Comparison of ENCODE assay signal across 8 cellular contexts in genomic region chr12:29380536-29381523, GRCh38. TPM values are rescaled to one million over a fixed set of nuclear protein-coding genes. Genes with fewer than 3 reads are reported as not detected.
DNase-seq lines count a peak whose midpoint lies in the region; ATAC-seq, FAIRE-seq and TF ChIP-seq lines count a peak whose summit lies in the region.

Gene ERGIC2 (minus strand): TSS chr12:29381172. CDS start chr12:29371633, 9,539 bp downstream.

- H3K4me1 ChIP-seq in trophoblast cell (ENCODE audit: control insufficient read depth in 1 of 2, insufficient read depth in 2 of 2, low read length in 2 of 2), result no peaks in the 10 kb centered on the region
- peaks cover 0 to 26% (median 10%) of the 10 kb centered on the region in 4 donors for H3K4me1 ChIP-seq in transverse colon

- in situ Hi-C loops in transverse colon (cut with MboI; ENCODE audit: low pct_ligation_motif_present in 1 of 4, low pct_unique_long_range_greater_than_20kb in 1 of 4, low sequenced_read_pairs in 3 of 4), result no loop called here

- H4K91ac ChIP-seq in trophoblast cell (ENCODE audit: low read depth, low read length), result peak within 1 kb of the TSS; percentile 94

- peak; percentile 99 for ATAC-seq in HG02840 (IDR thresholded peaks at IDR 0.05; ENCODE audit: low FRiP score, unreplicated experiment)
- peak; percentile 88 to 96 (median 94) for ATAC-seq in T-cell (replicated peaks in 1 of 4)

- H2AK5ac ChIP-seq in trophoblast cell (ENCODE audit: low read length), result peak within 1 kb of the TSS; percentile 38

- H3K36me3 ChIP-seq in trophoblast cell (ENCODE audit: control insufficient read depth in 1 of 2, insufficient read depth in 2 of 2, low read length in 2 of 2), result no peaks in the 10 kb centered on the region
- H3K36me3 ChIP-seq in transverse colon, result no peaks in the 10 kb centered on the region

- H3K79me2 ChIP-seq in trophoblast cell (ENCODE audit: control insufficient read depth, insufficient read depth, low read length, poor library complexity), result peaks cover 4% of the 10 kb centered on the region

- no peaks in the 10 kb centered on the region for H3K27me3 Mint-ChIP-seq in T-cell

- TF ChIP-seq POLR2A in GM12891 (IDR thresholded peaks at IDR 0.05; ENCODE audit: low read depth, low read length) (peak; percentile 64), transverse colon (IDR thresholded peaks at IDR 0.05) (peak; percentile 74)

- H4K12ac ChIP-seq in trophoblast cell (ENCODE audit: low read depth, low read length), result peak within 1 kb of the TSS; percentile 90

- no peak within 1 kb of the TSS for H3K23ac ChIP-seq in trophoblast cell (ENCODE audit: low read length)

- peak within 1 kb of the TSS; percentile 95 to 98 for H3K27ac Mint-ChIP-seq in T-cell

- peak within 1 kb of the TSS; percentile 97 for H4K8ac ChIP-seq in trophoblast cell (ENCODE audit: low read depth, low read length)

- no peak for TF ChIP-seq EP300 in transverse colon (IDR thresholded peaks at IDR 0.05; ENCODE audit: low read depth)

- peak within 1 kb of the TSS; percentile 80 for H3K18ac ChIP-seq in trophoblast cell (ENCODE audit: low read length)

- peaks cover 12% of the 10 kb centered on the region for H3K36me3 Mint-ChIP-seq in T-cell

- POLR2A ChIA-PET in T-cell (lab: Charles Lee), result interaction anchor here (0.7 to 0.8 kb wide), 4 partner anchors 10 to 91 kb away, joined by 3 to 6 read pairs (median 3); no protein-coding TSS in a partner anchor

- DNase-seq in GM12891 (ENCODE audit: insufficient read length, low spot score), result peak; percentile 56
- DNase-seq in NCI-H1436 treated with DMSO at 0.1 percent for 48 hours (lab: John Stamatoyannopoulos, UW), result peak; percentile 97
- DNase-seq in T-cell, result peak; percentile 79 to 94 (median 90)
- DNase-seq in cardiac septum (ENCODE audit: low spot score), result peak; percentile 93
- DNase-seq in trophoblast cell, result peak; percentile 97 to 100
- peak; percentile 93 for DNase-seq in transverse colon

- no peaks in the 10 kb centered on the region for H3K9me3 Mint-ChIP-seq in T-cell

- H3K27ac ChIP-seq in adipose tissue (ENCODE audit: low read depth, low read length), result no peak within 1 kb of the TSS
- peak within 1 kb of the TSS; percentile 84 for H3K27ac ChIP-seq in trophoblast cell (ENCODE audit: low read depth, low read length)
- peak within 1 kb of the TSS; percentile 87 to 98 (median 94) for H3K27ac ChIP-seq in transverse colon

- intact Hi-C loops in cardiac septum (cut with DNase I), result loop anchor here (5.0 kb wide), 1 partner anchor 64 kb away; no protein-coding TSS in a partner anchor
- intact Hi-C loops in transverse colon (cut with DNase I; ENCODE audit: low total_unique reads), result no loop called here

- H2BK5ac ChIP-seq in trophoblast cell (ENCODE audit: low read depth, low read length, poor library complexity), result peak within 1 kb of the TSS; percentile 77

- H3K14ac ChIP-seq in trophoblast cell (ENCODE audit: low read length), result peak within 1 kb of the TSS; percentile 84

- peaks cover 5% of the 10 kb centered on the region for H3K79me1 ChIP-seq in trophoblast cell (ENCODE audit: low read length)

- peak within 1 kb of the TSS; percentile 97 for H3K9ac ChIP-seq in trophoblast cell (ENCODE audit: low read length)

- H3K27me3 ChIP-seq in trophoblast cell (ENCODE audit: insufficient read depth, low read length) (no peaks in the 10 kb centered on the region), transverse colon (no peaks in the 10 kb centered on the region)

- H3K4ac ChIP-seq in trophoblast cell (ENCODE audit: low read depth, low read length), result peak within 1 kb of the TSS; percentile 71

- H3K9me3 ChIP-seq in trophoblast cell (ENCODE audit: insufficient read depth, low read depth, low read length), result no peaks in the 10 kb centered on the region
- no peaks in the 10 kb centered on the region for H3K9me3 ChIP-seq in transverse colon

- CTCF ChIA-PET in T-cell (lab: Charles Lee), result interaction anchor here in 1 of 2 donors (0.9 kb wide), 2 partner anchors 40 to 1373 kb away, joined by 3 read pairs; no protein-coding TSS in a partner anchor

- peak within 1 kb of the TSS; percentile 79 for H2BK120ac ChIP-seq in trophoblast cell (ENCODE audit: insufficient read depth, low read length, poor library complexity)

- H2AFZ ChIP-seq in trophoblast cell (ENCODE audit: insufficient read depth, low read length, poor library complexity), result peak within 1 kb of the TSS; percentile 87

- no peak for TF ChIP-seq CTCF in transverse colon (IDR thresholded peaks at IDR 0.05)

- FAIRE-seq in GM12891 (lab: Jason Lieb, UNC), result peak; percentile 96

- H3K4me3 Mint-ChIP-seq in T-cell, result peak within 1 kb of the TSS; percentile 86 to 95 (median 92)

- peak within 1 kb of the TSS; percentile 86 for H3K4me2 ChIP-seq in trophoblast cell (ENCODE audit: low read length)

- WGBS in adipose tissue, 3 donors, result 0% methylated on average over 55 of the region's 55 CpGs
- no CpG with 5 or more reads among the region's 55 CpGs for WGBS in trophoblast cell (ENCODE audit: extremely low coverage, insufficient coverage, insufficient read length)
- WGBS in transverse colon (ENCODE audit: low coverage in 1 of 2), 2 donors, result 0 to 1% methylated on average over 23 to 55 of the region's 55 CpGs

- H2BK12ac ChIP-seq in trophoblast cell (ENCODE audit: low read length), result no peak within 1 kb of the TSS

- H3K4me1 Mint-ChIP-seq in T-cell, result peaks cover 33 to 62% (median 59%) of the 10 kb centered on the region in 3 donors

- peak within 1 kb of the TSS; percentile 90 for H3K4me3 ChIP-seq in trophoblast cell (ENCODE audit: low read depth, low read length)
- H3K4me3 ChIP-seq in transverse colon, result peak within 1 kb of the TSS; percentile 66 to 100 (median 80)

TF ChIP-seq in GM12891, 5 proteins besides CTCF, POLR2A, EP300 and RAD21:
- TF ChIP-seq PAX5 (IDR thresholded peaks at IDR 0.05; ENCODE audit: insufficient read depth, low read length, severe bottlenecking), result no peak
- TF ChIP-seq POLR2AphosphoS5 (IDR thresholded peaks at IDR 0.05; ENCODE audit: low read depth, low read length), result 0 out of 2 replicates have a peak, but pooled peaks have one; percentile 22
- peak; percentile 74; the same call in 1 of the 2 replicates for TF ChIP-seq TAF1 (IDR thresholded peaks at IDR 0.05; ENCODE audit: low read depth, low read length)

RNA-seq across cellular contexts. Expression of gene ERGIC2, which starts in this region (rescaled TPM):
- polyA plus RNA-seq in GM12891 (2012; ENCODE audit: low read depth, missing spikeins), result 47.6 TPM
- total RNA-seq in T-cell (10 to 100 TPM; 35.3 to 62.5 (median 50.5) TPM), cardiac septum (84.1 TPM), transverse colon (10 to 100 TPM in 3 of 4 donors, 1 to 10 TPM in 1; 2.6 to 24.7 (median 20.6) TPM)
- polyA plus RNA-seq in adipose tissue, result 10 to 100 TPM; 28.6 to 54.1 (median 32.9) TPM
- 84.2 and 88.7 TPM in 2 replicates for polyA plus RNA-seq in trophoblast cell (2013)
